ENCODE assay signal across 1 cellular context in the genomic region with DNA sequence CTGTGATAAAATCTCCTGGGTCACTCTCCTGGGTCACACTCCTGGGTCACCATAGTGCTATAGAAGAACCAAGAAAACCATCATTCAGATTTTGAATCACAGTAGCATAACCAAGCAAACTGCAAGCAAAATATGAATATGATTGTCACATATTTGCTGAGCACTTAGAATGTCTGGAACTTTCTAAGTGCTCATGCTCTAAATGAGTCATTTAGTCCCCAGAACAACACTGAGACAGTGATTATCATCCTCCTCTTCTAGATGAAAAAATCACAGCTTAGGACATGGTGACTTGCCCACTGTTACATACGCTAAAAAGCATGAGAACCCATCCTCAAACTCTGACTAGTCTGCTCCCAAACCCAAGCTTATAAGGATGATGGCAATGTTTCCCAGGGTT.
A peak's percentile ranks its signal among the peaks of the same experiment; 100 is the strongest.
TF ChIP-seq lines count a peak whose summit lies in the region.

No MANE protein-coding gene starts in this region.

TF ChIP-seq in endothelial cell of umbilical vein, 7 proteins besides CTCF, POLR2A, EP300 and RAD21:
- TF ChIP-seq MYC (IDR thresholded peaks at IDR 0.05; ENCODE audit: low read depth, low read length) (no peak), GATA2 (IDR thresholded peaks at IDR 0.05; ENCODE audit: insufficient read depth, insufficient read length, low read depth, low read length) (peak; percentile 44), FOS (IDR thresholded peaks at IDR 0.05; ENCODE audit: borderline replicate concordance, insufficient read depth, low read length) (no peak), EZH2 (IDR thresholded peaks at IDR 0.05; ENCODE audit: borderline replicate concordance, low read depth, low read length, severe bottlenecking) (no peak)
